In the genomic region with DNA sequence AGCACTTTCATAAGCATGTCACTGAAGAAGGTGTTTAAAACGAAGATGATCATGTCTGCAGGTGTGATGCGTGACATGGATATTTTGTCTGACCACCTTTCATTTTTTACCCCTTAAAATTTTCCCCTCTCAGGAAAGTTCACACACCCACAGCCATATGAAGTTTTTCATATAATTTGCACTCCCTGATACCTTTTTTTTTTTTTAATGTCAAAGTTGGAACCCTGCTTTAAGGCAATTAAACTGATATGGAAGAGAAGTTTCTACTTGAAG, we compare ENCODE assay signal across 30 cellular contexts.
DNase-seq lines count a peak whose midpoint lies in the region; ATAC-seq and TF ChIP-seq lines count a peak whose summit lies in the region.
"Had no signal": no experiment of that assay in that cellular context is flagged by ENCODE, and none has a peak within 500 bp of the region (broad histone marks: within the 10 kb centered on the region; RNA-seq: fewer than 3 reads in every experiment).

No MANE protein-coding gene starts in this region.

- peaks cover 48 to 56% (median 55%) of the 10 kb centered on the region in 3 donors for H3K4me1 Mint-ChIP-seq in IgD-negative memory B cell
- H3K4me1 Mint-ChIP-seq in activated B cell treated with CpG ODN at 0.5 μM for 24 hours, result peaks cover 65% of the 10 kb centered on the region
- H3K4me1 Mint-ChIP-seq in stimulated activated memory B cell treated with anti-CD40 and anti-IgM and Interleukin-4, amounts not matched to agents 10 μg/mL and 1 μg/mL and 100 μg/mL, for 72 hours, result peaks cover 62% of the 10 kb centered on the region
- H3K4me1 Mint-ChIP-seq: activated naive CD4-positive, alpha-beta T cell treated with anti-CD3 and anti-CD28 coated beads, Interleukin-2, amount 10 ng/mL, durations not matched to agents 7 days and 5 days; activated T-helper 17 cell treated with anti-CD3 and anti-CD28 coated beads, Interleukin-2, amount 50 U/mL, for 72 hours had no signal

- no peaks in the 10 kb centered on the region for H3K36me3 ChIP-seq in prostate gland
- H3K36me3 ChIP-seq: gastrocnemius medialis, upper lobe of left lung had no signal

- TF ChIP-seq CTCF in activated B cell treated with CpG ODN at 0.5 μM for 24 hours (IDR thresholded peaks at IDR 0.05) (no peak), prostate gland (IDR thresholded peaks at IDR 0.05) (no peak)

- DNase-seq in activated B cell treated with CpG ODN at 0.5 μM for 24 hours, result no peak
- no peak for DNase-seq in cerebellar cortex (ENCODE audit: low spot score)
- no peak for DNase-seq in stimulated activated CD8-positive, alpha-beta memory T cell treated with anti-CD3 and anti-CD28 coated beads, Interleukin-4, amount 100 ng/mL, for 48 hours
- DNase-seq in prostate gland (ENCODE audit: low spot score), result no peak
- DNase-seq: activated naive CD4-positive, alpha-beta T cell treated with anti-CD3 and anti-CD28 coated beads, Interleukin-2, amount 10 ng/mL, durations not matched to agents 7 days and 5 days; cerebellar nuclear complex; dermis blood vessel endothelial cell; gastrocnemius medialis; HCEC 1CT; hypothalamus; immature natural killer cell; left cardiac atrium; NCI-H1092; NCI-H1694 treated with DMSO at 0.1 percent for 48 hours; NCI-H510A treated with DMSO at 0.1 percent for 48 hours; Right ventricle myocardium superior; stimulated activated naive CD4-positive, alpha-beta T cell treated with Interleukin-2 at 50 U/mL for 16 hours; upper lobe of left lung had no signal

- H3K27ac Mint-ChIP-seq in IgD-negative memory B cell (peak overlapping the region; percentile 1 to 86 (median 49)), activated B cell treated with CpG ODN at 0.5 μM for 24 hours (peak overlapping the region; percentile 82)
- H3K27ac Mint-ChIP-seq in stimulated activated memory B cell treated with anti-CD40 and anti-IgM and Interleukin-4, amounts not matched to agents 10 μg/mL and 1 μg/mL and 100 μg/mL, for 72 hours, result peak overlapping the region; percentile 81
- H3K27ac Mint-ChIP-seq: activated naive CD4-positive, alpha-beta T cell treated with anti-CD3 and anti-CD28 coated beads, Interleukin-2, amount 10 ng/mL, durations not matched to agents 7 days and 5 days; activated T-helper 17 cell treated with anti-CD3 and anti-CD28 coated beads, Interleukin-2, amount 50 U/mL, for 72 hours; CD14-positive monocyte; T-helper 2 cell treated with Interferon-gamma antibody and Interleukin-4, amounts not matched to agents 5 μg/mL and 100 μg/mL, for 36 hours had no signal

- no peak for TF ChIP-seq POLR2A in prostate gland (IDR thresholded peaks at IDR 0.05)

- WGBS in prostate gland, result 94% methylated on average over 2 of the region's 2 CpGs

- CTCF ChIA-PET in activated B cell treated with CpG ODN at 0.5 μM for 24 hours (lab: Charles Lee), result no interaction called here

- POLR2A ChIA-PET in activated B cell treated with CpG ODN at 0.5 μM for 24 hours (lab: Charles Lee), result no interaction called here

- intact Hi-C loops in activated B cell treated with CpG ODN at 0.5 μM for 24 hours (cut with micrococcal nuclease), result no loop called here
- intact Hi-C loops in prostate gland (cut with DNase I), result no loop called here

- no peaks in the 10 kb centered on the region for H3K9me3 ChIP-seq in prostate gland
- H3K9me3 ChIP-seq: gastrocnemius medialis, suprapubic skin, upper lobe of left lung had no signal

- no peak overlapping the region for H3K27ac ChIP-seq in prostate gland
- H3K27ac ChIP-seq: gastrocnemius medialis, parathyroid adenoma, skin epidermis, suprapubic skin, upper lobe of left lung had no signal

- ATAC-seq in GM18909 (IDR thresholded peaks at IDR 0.05; ENCODE audit: poor library complexity, unreplicated experiment) (peak; percentile 8), activated B cell treated with CpG ODN at 0.5 μM for 24 hours (ENCODE audit: low read depth) (no peak)
- no peak for ATAC-seq in stimulated activated memory B cell treated with anti-CD40 and anti-IgM and Interleukin-4, amounts not matched to agents 10 μg/mL and 1 μg/mL and 100 μg/mL, for 72 hours
- ATAC-seq: activated T-helper 17 cell treated with anti-CD3 and anti-CD28 coated beads, Interleukin-2, amount 50 U/mL, for 72 hours; gastrocnemius medialis; left cardiac atrium had no signal

- H3K36me3 Mint-ChIP-seq in IgD-negative memory B cell (peaks cover 3% of the 10 kb centered on the region), activated B cell treated with CpG ODN at 0.5 μM for 24 hours (ENCODE audit: low read depth) (peaks cover 15% of the 10 kb centered on the region)
- H3K36me3 Mint-ChIP-seq in stimulated activated memory B cell treated with anti-CD40 and anti-IgM and Interleukin-4, amounts not matched to agents 10 μg/mL and 1 μg/mL and 100 μg/mL, for 72 hours, result peaks cover 51% of the 10 kb centered on the region

- no peaks in the 10 kb centered on the region for H3K27me3 ChIP-seq in prostate gland (replicated peaks; ENCODE audit: insufficient read depth)
- H3K27me3 ChIP-seq: gastrocnemius medialis, suprapubic skin, upper lobe of left lung had no signal

- H3K4me1 ChIP-seq in prostate gland (replicated peaks), result no peaks in the 10 kb centered on the region
- H3K4me1 ChIP-seq: parathyroid adenoma, suprapubic skin had no signal

- H3K4me3 Mint-ChIP-seq in IgD-negative memory B cell (peak overlapping the region in 3 of 4 donors; percentile 8 to 87 (median 81)), activated B cell treated with CpG ODN at 0.5 μM for 24 hours (no peak overlapping the region)
- H3K4me3 Mint-ChIP-seq in stimulated activated memory B cell treated with anti-CD40 and anti-IgM and Interleukin-4, amounts not matched to agents 10 μg/mL and 1 μg/mL and 100 μg/mL, for 72 hours, result peak overlapping the region; percentile 63
- H3K4me3 Mint-ChIP-seq: activated naive CD4-positive, alpha-beta T cell treated with anti-CD3 and anti-CD28 coated beads, Interleukin-2, amount 10 ng/mL, durations not matched to agents 7 days and 5 days; activated T-helper 17 cell treated with anti-CD3 and anti-CD28 coated beads, Interleukin-2, amount 50 U/mL, for 72 hours; brain; CD14-positive monocyte; immature natural killer cell; neural crest cell; T-helper 2 cell treated with Interferon-gamma antibody and Interleukin-4, amounts not matched to agents 5 μg/mL and 100 μg/mL, for 36 hours had no signal

- H3K27me3 Mint-ChIP-seq in IgD-negative memory B cell (no peaks in the 10 kb centered on the region), activated B cell treated with CpG ODN at 0.5 μM for 24 hours (no peaks in the 10 kb centered on the region)
- H3K27me3 Mint-ChIP-seq in stimulated activated memory B cell treated with anti-CD40 and anti-IgM and Interleukin-4, amounts not matched to agents 10 μg/mL and 1 μg/mL and 100 μg/mL, for 72 hours, result no peaks in the 10 kb centered on the region
- H3K27me3 Mint-ChIP-seq: activated naive CD4-positive, alpha-beta T cell treated with anti-CD3 and anti-CD28 coated beads, Interleukin-2, amount 10 ng/mL, durations not matched to agents 7 days and 5 days; activated T-helper 17 cell treated with anti-CD3 and anti-CD28 coated beads, Interleukin-2, amount 50 U/mL, for 72 hours; brain had no signal

- H3K9me3 Mint-ChIP-seq in IgD-negative memory B cell (no peaks in the 10 kb centered on the region), activated B cell treated with CpG ODN at 0.5 μM for 24 hours (no peaks in the 10 kb centered on the region)
- H3K9me3 Mint-ChIP-seq in stimulated activated memory B cell treated with anti-CD40 and anti-IgM and Interleukin-4, amounts not matched to agents 10 μg/mL and 1 μg/mL and 100 μg/mL, for 72 hours, result no peaks in the 10 kb centered on the region
- H3K9me3 Mint-ChIP-seq: activated naive CD4-positive, alpha-beta T cell treated with anti-CD3 and anti-CD28 coated beads, Interleukin-2, amount 10 ng/mL, durations not matched to agents 7 days and 5 days; activated T-helper 17 cell treated with anti-CD3 and anti-CD28 coated beads, Interleukin-2, amount 50 U/mL, for 72 hours; immature natural killer cell; neural crest cell; T-helper 2 cell treated with Interferon-gamma antibody and Interleukin-4, amounts not matched to agents 5 μg/mL and 100 μg/mL, for 36 hours had no signal

- H3K4me3 ChIP-seq in prostate gland, result no peak overlapping the region
- H3K4me3 ChIP-seq: gastrocnemius medialis, lung, skin epidermis, suprapubic skin, upper lobe of left lung had no signal
